Comparison of ENCODE assay signal across 13 cellular contexts in the genomic region with DNA sequence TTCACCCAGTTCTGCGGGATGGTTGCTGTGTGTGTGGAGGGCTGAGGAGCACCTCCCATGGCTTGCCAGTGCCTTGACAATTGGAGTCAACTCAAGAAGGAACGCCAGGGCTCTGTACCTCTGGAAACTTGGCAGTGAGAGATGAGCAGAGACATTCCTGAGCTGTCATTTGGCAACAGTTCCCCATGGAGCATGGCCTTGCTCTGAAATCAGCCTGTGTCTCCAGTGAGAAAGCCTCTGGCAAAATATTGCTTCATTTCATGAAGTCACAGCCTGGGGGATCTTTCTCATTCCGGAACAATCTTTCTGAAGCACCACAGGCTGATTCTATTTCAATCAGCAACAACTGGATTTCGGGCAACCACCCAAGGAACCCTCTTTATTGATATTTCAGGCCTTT. TPM values are rescaled to one million over a fixed set of nuclear protein-coding genes. Genes with fewer than 3 reads are reported as not detected.
A peak's percentile ranks its signal among the peaks of the same experiment; 100 is the strongest.
DNase-seq lines count a peak whose midpoint lies in the region; ATAC-seq and TF ChIP-seq lines count a peak whose summit lies in the region.
"Had no signal": no experiment of that assay in that cellular context is flagged by ENCODE, and none has a peak within 500 bp of the region (broad histone marks: within the 10 kb centered on the region; RNA-seq: fewer than 3 reads in every experiment).

No MANE protein-coding gene starts in this region.

- H3K36me3 Mint-ChIP-seq in natural killer cell treated with Interleukin-12 subunit alpha and Interleukin-12 subunit beta and Interleukin-15 and Interleukin-18, amount 100 ng/mL, for 72 hours, result no peaks in the 10 kb centered on the region
- H3K36me3 Mint-ChIP-seq in natural killer cell (no peaks in the 10 kb centered on the region), MCF 10A (ENCODE audit: insufficient read depth, unreplicated experiment) (no peaks in the 10 kb centered on the region)

- no peak overlapping the region for H3K27ac Mint-ChIP-seq in natural killer cell treated with Interleukin-12 subunit alpha and Interleukin-12 subunit beta and Interleukin-15 and Interleukin-18, amount 100 ng/mL, for 72 hours
- H3K27ac Mint-ChIP-seq in natural killer cell (no peak overlapping the region), MCF 10A (ENCODE audit: low read depth, unreplicated experiment) (no peak overlapping the region)
- H3K27ac Mint-ChIP-seq: nephron progenitor cell had no signal

- H3K27me3 Mint-ChIP-seq in natural killer cell treated with Interleukin-12 subunit alpha and Interleukin-12 subunit beta and Interleukin-15 and Interleukin-18, amount 100 ng/mL, for 72 hours, result no peaks in the 10 kb centered on the region
- H3K27me3 Mint-ChIP-seq in natural killer cell (ENCODE audit: low read depth in 2 of 2) (no peaks in the 10 kb centered on the region), MCF 10A (ENCODE audit: insufficient read depth, unreplicated experiment) (no peaks in the 10 kb centered on the region)

- CTCF ChIA-PET in MCF 10A (lab: Yijun Ruan, JAX), result interaction anchor here (0.8 to 3.4 kb wide), 4 partner anchors 10 to 106 kb away, joined by 3 to 22 read pairs (median 5); no protein-coding TSS in a partner anchor

- H3K9me3 ChIP-seq in right cardiac atrium (ENCODE audit: control insufficient read depth, low read length), result no peaks in the 10 kb centered on the region
- no peaks in the 10 kb centered on the region for H3K9me3 ChIP-seq in upper lobe of left lung
- H3K9me3 ChIP-seq: uterus had no signal

- H3K4me3 ChIP-seq in right cardiac atrium (ENCODE audit: low read length), result no peak overlapping the region
- H3K4me3 ChIP-seq in upper lobe of left lung, result no peak overlapping the region
- H3K4me3 ChIP-seq: uterus had no signal

- no peak for ATAC-seq in natural killer cell treated with Interleukin-12 subunit alpha and Interleukin-12 subunit beta and Interleukin-15 and Interleukin-18, amount 100 ng/mL, for 72 hours
- ATAC-seq in natural killer cell (no peak), right cardiac atrium (peak; percentile 66 to 72), upper lobe of left lung (ENCODE audit: low FRiP score in 2 of 2) (peak in 1 of 2 donors; percentile 45)

- no peaks in the 10 kb centered on the region for H3K9me3 Mint-ChIP-seq in natural killer cell treated with Interleukin-12 subunit alpha and Interleukin-12 subunit beta and Interleukin-15 and Interleukin-18, amount 100 ng/mL, for 72 hours
- H3K9me3 Mint-ChIP-seq in natural killer cell (no peaks in the 10 kb centered on the region), MCF 10A (ENCODE audit: unreplicated experiment) (no peaks in the 10 kb centered on the region)
- H3K9me3 Mint-ChIP-seq: nephron progenitor cell had no signal

- no peak for TF ChIP-seq EP300 in upper lobe of left lung (IDR thresholded peaks at IDR 0.05)

- no peak for TF ChIP-seq POLR2A in upper lobe of left lung (IDR thresholded peaks at IDR 0.05)

- peak; percentile 18 for DNase-seq in natural killer cell treated with Interleukin-12 subunit alpha and Interleukin-12 subunit beta and Interleukin-15 and Interleukin-18, amount 100 ng/mL, for 72 hours (ENCODE audit: low spot score)
- DNase-seq in natural killer cell (no peak), MCF 10A (ENCODE audit: unreplicated experiment) (peak; percentile 88), right cardiac atrium (no peak), upper lobe of left lung (no peak), NCI-H1417 treated with DMSO at 0.1 percent for 48 hours (lab: John Stamatoyannopoulos, UW) (no peak), HK-2 (ENCODE audit: unreplicated experiment) (no peak), NCI-H187 (lab: John Stamatoyannopoulos, UW) (no peak)
- DNase-seq: ACHN; activated CD8-positive, alpha-beta memory T cell treated with anti-CD3 and anti-CD28 coated beads, Interleukin-2, amount 50 U/mL, for 4 hours; nephron progenitor cell; stimulated activated CD4-positive, alpha-beta T cell treated with anti-CD3 and anti-CD28 coated beads, Interleukin-4, amount 100 ng/mL, for 24 hours; uterus had no signal

- no peaks in the 10 kb centered on the region for H3K27me3 ChIP-seq in right cardiac atrium (ENCODE audit: control insufficient read depth, insufficient read depth)
- H3K27me3 ChIP-seq in upper lobe of left lung, result no peaks in the 10 kb centered on the region
- H3K27me3 ChIP-seq: uterus had no signal

- H3K4me1 Mint-ChIP-seq in natural killer cell treated with Interleukin-12 subunit alpha and Interleukin-12 subunit beta and Interleukin-15 and Interleukin-18, amount 100 ng/mL, for 72 hours (ENCODE audit: low read depth in 2 of 2), result peaks cover 17 to 18% of the 10 kb centered on the region in 2 donors
- H3K4me1 Mint-ChIP-seq in natural killer cell (peaks cover 15 to 24% of the 10 kb centered on the region in 2 donors), MCF 10A (ENCODE audit: insufficient read depth, unreplicated experiment) (no peaks in the 10 kb centered on the region)
- H3K4me1 Mint-ChIP-seq: nephron progenitor cell had no signal

- intact Hi-C loops in natural killer cell (cut with micrococcal nuclease) (no loop called here), MCF 10A (cut with micrococcal nuclease) (no loop called here), right cardiac atrium (cut with DNase I) (no loop called here)

- no peaks in the 10 kb centered on the region for H3K36me3 ChIP-seq in upper lobe of left lung
- H3K36me3 ChIP-seq: uterus had no signal

- H3K4me3 Mint-ChIP-seq in natural killer cell treated with Interleukin-12 subunit alpha and Interleukin-12 subunit beta and Interleukin-15 and Interleukin-18, amount 100 ng/mL, for 72 hours, result no peak overlapping the region
- no peak overlapping the region for H3K4me3 Mint-ChIP-seq in natural killer cell
- H3K4me3 Mint-ChIP-seq in MCF 10A (ENCODE audit: unreplicated experiment), result no peak overlapping the region
- H3K4me3 Mint-ChIP-seq: nephron progenitor cell had no signal

- BruUV-seq in MCF 10A (replicated peaks; lab: Mats Ljungman, UMichigan), result no TSS peak

- peak overlapping the region; percentile 38 for H3K27ac ChIP-seq in right cardiac atrium (ENCODE audit: low read length)
- peak overlapping the region; percentile 27 to 82 (median 60) for H3K27ac ChIP-seq in upper lobe of left lung
- H3K27ac ChIP-seq: uterus had no signal

- H3K4me1 ChIP-seq in right cardiac atrium (ENCODE audit: control insufficient read depth, insufficient read depth, low read length) (peaks cover 4% of the 10 kb centered on the region), upper lobe of left lung (peaks cover 0 to 4% (median 0%) of the 10 kb centered on the region in 4 donors)
- H3K4me1 ChIP-seq: uterus had no signal

- WGBS in right cardiac atrium, result 53% methylated on average over 4 of the region's 4 CpGs
- WGBS in upper lobe of left lung, 2 donors, result 70 to 73% methylated on average over 4 of the region's 4 CpGs

- POLR2A ChIA-PET in MCF 10A (lab: Yijun Ruan, JAX), result interaction anchor here (1.1 to 1.7 kb wide), 3 partner anchors 12 to 78 kb away, joined by 3 to 7 read pairs (median 3); no protein-coding TSS in a partner anchor

- no peak for TF ChIP-seq CTCF in natural killer cell (IDR thresholded peaks at IDR 0.05)
- no peak for TF ChIP-seq CTCF in MCF 10A (IDR thresholded peaks at IDR 0.05; ENCODE audit: unreplicated experiment)
- TF ChIP-seq CTCF in upper lobe of left lung (IDR thresholded peaks at IDR 0.05), result no peak

RNA-seq across cellular contexts. Expression of gene FNDC1, which starts 52.2 kb away (rescaled TPM):
- total RNA-seq in natural killer cell treated with Interleukin-12 subunit alpha and Interleukin-12 subunit beta and Interleukin-15 and Interleukin-18, amount 100 ng/mL, for 72 hours, result not detected
- not detected for total RNA-seq in natural killer cell
- total RNA-seq in MCF 10A (2022), result not detected in 2 replicates
- 1 to 10 TPM in 1 of 4 donors, under 1 TPM in 3; 0.23 to 1.3 (median 0.39) TPM for total RNA-seq in right cardiac atrium
- polyA plus RNA-seq in right cardiac atrium, result 0.07 TPM
- 1 to 10 TPM in 2 of 6 donors, under 1 TPM in 2, not detected in 2; 0.30 to 1.8 (median 0.65) TPM for total RNA-seq in upper lobe of left lung

Comparison
In these comparisons a context has a peak if more than half of its experiments do, and no peak if none do; other contexts are left out.
1. DNase-seq: peak in natural killer cell treated with Interleukin-12 subunit alpha and Interleukin-12 subunit beta and Interleukin-15 and Interleukin-18, amount 100 ng/mL, for 72 hours (single experiment) and MCF 10A (single experiment); none in natural killer cell (single experiment), right cardiac atrium (0 of 3), upper lobe of left lung (0 of 2), NCI-H1417 treated with DMSO at 0.1 percent for 48 hours (single experiment), HK-2 (single experiment) and NCI-H187 (0 of 2).
2. ATAC-seq: peak in right cardiac atrium (2 of 2); none in natural killer cell treated with Interleukin-12 subunit alpha and Interleukin-12 subunit beta and Interleukin-15 and Interleukin-18, amount 100 ng/mL, for 72 hours (0 of 2) and natural killer cell (0 of 3).